Comparison of ENCODE assay signal across 1 cellular context in genomic region chr1:58802640-58803476, GRCh38.
TF ChIP-seq lines count a peak whose summit lies in the region.

No MANE protein-coding gene starts in this region.

TF ChIP-seq in WTC11, 78 proteins besides CTCF, POLR2A, EP300 and RAD21 (continued from another document):
- TF ChIP-seq E2F1 (CRISPR knock-in tag; IDR thresholded peaks at IDR 0.05) (no peak), JUN (CRISPR knock-in tag; IDR thresholded peaks at IDR 0.05) (no peak)
TF ChIP-seq in WTC11: peak in this region for 0.
